23 cellular contexts compared by ENCODE assay signal in genomic region chr7:137266764-137267163, GRCh38.
A peak's percentile ranks its signal among the peaks of the same experiment; 100 is the strongest.
DNase-seq lines count a peak whose midpoint lies in the region; ATAC-seq, FAIRE-seq and TF ChIP-seq lines count a peak whose summit lies in the region.
"Had no signal": no experiment of that assay in that cellular context is flagged by ENCODE, and none has a peak within 500 bp of the region (broad histone marks: within the 10 kb centered on the region; RNA-seq: fewer than 3 reads in every experiment).

No MANE protein-coding gene starts in this region.

- CTCF ChIA-PET in HepG2 (lab: Yijun Ruan, JAX; ENCODE audit: low intra/inter-chr PET ratio, low total read pairs), result no interaction called here
- CTCF ChIA-PET in PC-3 (lab: Charles Lee), result no interaction called here

- H4K20me1 ChIP-seq in HepG2 (ENCODE audit: insufficient read depth, low read length) (no peaks in the 10 kb centered on the region), PC-3 (ENCODE audit: low read length) (no peaks in the 10 kb centered on the region)

- no peak overlapping the region for H3K9ac ChIP-seq in HepG2 (ENCODE audit: insufficient read depth, low read depth, low read length)
- H3K9ac ChIP-seq in PC-3 (ENCODE audit: low read length), result no peak overlapping the region
- H3K9ac ChIP-seq: GM23248, KMS-11 had no signal

- H3F3A ChIP-seq in PC-3 (ENCODE audit: low read length, unreplicated experiment), result no peaks in the 10 kb centered on the region

- BruUV-seq in HepG2 (replicated peaks; lab: Mats Ljungman, UMichigan) (no TSS peak), PC-3 (replicated peaks; lab: Mats Ljungman, UMichigan) (no TSS peak)

- H3K4me1 Mint-ChIP-seq in effector memory CD8-positive, alpha-beta T cell (ENCODE audit: low read depth in 2 of 2), result no peaks in the 10 kb centered on the region
- H3K4me1 Mint-ChIP-seq: CD8-positive, alpha-beta memory T cell had no signal

- H3K9me3 ChIP-seq in HepG2 (ENCODE audit: low read length) (no peaks in the 10 kb centered on the region), testis (no peaks in the 10 kb centered on the region), PC-3 (ENCODE audit: low read length) (no peaks in the 10 kb centered on the region)

- H3K4me2 ChIP-seq in HepG2 (ENCODE audit: low read depth, low read length) (no peak overlapping the region), PC-3 (ENCODE audit: low read length) (no peak overlapping the region)
- H3K4me2 ChIP-seq: KMS-11 had no signal

- no peaks in the 10 kb centered on the region for H3K36me3 Mint-ChIP-seq in effector memory CD8-positive, alpha-beta T cell (ENCODE audit: insufficient read depth)
- H3K36me3 Mint-ChIP-seq: CD8-positive, alpha-beta memory T cell had no signal

- no peak overlapping the region for H3K4me3 ChIP-seq in HepG2 (replicated peaks in 1 of 3; ENCODE audit: insufficient read depth in 1 of 3, low read depth in 2 of 3, low read length in 3 of 3)
- peak overlapping the region in 1 of 2 donors; percentile 15 for H3K4me3 ChIP-seq in testis
- H3K4me3 ChIP-seq in PC-3 (ENCODE audit: low read length), result no peak overlapping the region
- H3K4me3 ChIP-seq: GM23248 had no signal

- in situ Hi-C loops in HepG2 (cut with HindIII; ENCODE audit: extremely low pct_ligation_motif_present, low pct_unique_long_range_greater_than_20kb), result no loop called here

- DNase-seq in NCI-H2029 (lab: John Stamatoyannopoulos, UW) (peak; percentile 39), NCI-H2029 treated with DMSO at 0.1 percent for 48 hours (lab: John Stamatoyannopoulos, UW) (no peak), NCI-H748 treated with DMSO at 0.1 percent for 48 hours (lab: John Stamatoyannopoulos, UW) (peak; percentile 8), HepG2 (ENCODE audit: low spot score) (no peak), testis (peak; percentile 25), PC-3 (no peak)
- no peak for DNase-seq in effector memory CD8-positive, alpha-beta T cell
- no peak for DNase-seq in activated naive CD4-positive, alpha-beta T cell treated with Interleukin-2 at 50 U/mL for 16 hours
- DNase-seq: CD8-positive, alpha-beta memory T cell; EL; GF-D8; GM23248; HCEC 1CT; NCI-H1105; NCI-H146; NCI-H2081; NCI-H446 treated with DMSO at 0.1 percent for 48 hours; NCI-H526 treated with DMSO at 0.1 percent for 48 hours; SIG-M5 had no signal

- H3K9me3 Mint-ChIP-seq in effector memory CD8-positive, alpha-beta T cell, result peaks cover 11 to 14% of the 10 kb centered on the region in 2 donors

- no peaks in the 10 kb centered on the region for H3K9me2 ChIP-seq in PC-3 (replicated peaks; ENCODE audit: low read length)

- H3K4me3 Mint-ChIP-seq in effector memory CD8-positive, alpha-beta T cell, result no peak overlapping the region

- TF ChIP-seq RAD21 in HepG2 (CRISPR knock-in tag; IDR thresholded peaks at IDR 0.05), result no peak

- 4% methylated on average over 4 of the region's 4 CpGs for WGBS in HepG2 (ENCODE audit: low lambda C conversion rate)
- 61 to 68% methylated on average over 4 of the region's 4 CpGs for WGBS in testis, 2 donors

- ATAC-seq in HepG2 (no peak), PC-3 (no peak)
- ATAC-seq in effector memory CD8-positive, alpha-beta T cell (replicated peaks), result no peak
- ATAC-seq: SK-N-SH treated with all-trans-retinoic acid at 6 μM for 48 hours had no signal

- H3K27ac Mint-ChIP-seq in effector memory CD8-positive, alpha-beta T cell, result no peak overlapping the region
- H3K27ac Mint-ChIP-seq: CD8-positive, alpha-beta memory T cell had no signal

- H3K4me1 ChIP-seq in HepG2 (ENCODE audit: insufficient read depth, low read length), result no peaks in the 10 kb centered on the region
- no peaks in the 10 kb centered on the region for H3K4me1 ChIP-seq in testis
- no peaks in the 10 kb centered on the region for H3K4me1 ChIP-seq in PC-3 (ENCODE audit: insufficient read depth, low read length)

- H3K27me3 Mint-ChIP-seq in effector memory CD8-positive, alpha-beta T cell, result no peaks in the 10 kb centered on the region
- H3K27me3 Mint-ChIP-seq: CD8-positive, alpha-beta memory T cell had no signal

- POLR2A ChIA-PET in HepG2 (lab: Yijun Ruan, JAX), result no interaction called here
- POLR2A ChIA-PET in PC-3 (lab: Charles Lee; ENCODE audit: unreplicated experiment), result no interaction called here

- TF ChIP-seq CTCF in HepG2 (CRISPR knock-in tag; IDR thresholded peaks at IDR 0.05), result no peak
- TF ChIP-seq CTCF in testis (IDR thresholded peaks at IDR 0.05), result no peak
- TF ChIP-seq CTCF in PC-3 (conservative IDR thresholded peaks at IDR 0.05; ENCODE audit: low read depth, low read length), result no peak

- TF ChIP-seq POLR2A in HepG2 (IDR thresholded peaks at IDR 0.05; ENCODE audit: insufficient read depth in 1 of 2, low read depth in 2 of 2, low read length in 2 of 2) (no peak), testis (IDR thresholded peaks at IDR 0.05) (no peak)

- H3K27me3 ChIP-seq in HepG2 (ENCODE audit: control insufficient read depth in 1 of 2, insufficient read depth in 2 of 2, low read length in 2 of 2) (no peaks in the 10 kb centered on the region), testis (no peaks in the 10 kb centered on the region), PC-3 (ENCODE audit: low read length) (no peaks in the 10 kb centered on the region)

- H2AFZ ChIP-seq in HepG2 (ENCODE audit: low read length) (no peak overlapping the region), PC-3 (ENCODE audit: low read length) (no peak overlapping the region)
- H2AFZ ChIP-seq: GM23248 had no signal

- no peaks in the 10 kb centered on the region for H3K36me3 ChIP-seq in HepG2 (replicated peaks in 1 of 2; ENCODE audit: control insufficient read depth in 1 of 2, insufficient read depth in 2 of 2, low read length in 2 of 2)
- no peaks in the 10 kb centered on the region for H3K36me3 ChIP-seq in testis (ENCODE audit: low read depth, missing control alignments)
- no peaks in the 10 kb centered on the region for H3K36me3 ChIP-seq in PC-3 (ENCODE audit: low read depth, low read length)

- intact Hi-C loops in HepG2 (cut with micrococcal nuclease; ENCODE audit: unreplicated experiment) (no loop called here), testis (cut with DNase I; ENCODE audit: low total_unique reads) (no loop called here), PC-3 (cut with micrococcal nuclease) (no loop called here)

- TF ChIP-seq EP300 in HepG2 (IDR thresholded peaks at IDR 0.05; ENCODE audit: low read depth in 2 of 2, low read length in 2 of 2) (no peak), HepG2 (CRISPR knock-in tag; IDR thresholded peaks at IDR 0.05; ENCODE audit: borderline replicate concordance) (no peak)

- FAIRE-seq in HepG2 (lab: Jason Lieb, UNC), result no peak

- no peak overlapping the region for H3K27ac ChIP-seq in HepG2 (ENCODE audit: extremely low read length, insufficient read depth, low read length)
- peak overlapping the region; percentile 42 to 68 for H3K27ac ChIP-seq in testis
- no peak overlapping the region for H3K27ac ChIP-seq in PC-3 (ENCODE audit: low read length)
- H3K27ac ChIP-seq: 22Rv1, C4-2B, GM23248, KMS-11 had no signal

- H3K79me2 ChIP-seq in HepG2 (ENCODE audit: insufficient read depth, low read length) (no peaks in the 10 kb centered on the region), PC-3 (ENCODE audit: low read length) (no peaks in the 10 kb centered on the region)

TF ChIP-seq in HepG2, 621 proteins besides CTCF, POLR2A, EP300 and RAD21:
- TF ChIP-seq PLSCR1 (CRISPR knock-in tag; IDR thresholded peaks at IDR 0.05; ENCODE audit: borderline replicate concordance) (no peak), RARA (CRISPR knock-in tag; IDR thresholded peaks at IDR 0.05) (peak; percentile 46; the same call in 1 of the 2 replicates)

Comparison
In these comparisons a context has a peak if more than half of its experiments do, and no peak if none do; other contexts are left out.
1. DNase-seq: peak in NCI-H2029 (single experiment), NCI-H748 treated with DMSO at 0.1 percent for 48 hours (single experiment) and testis (single experiment); none in NCI-H2029 treated with DMSO at 0.1 percent for 48 hours (single experiment), HepG2 (single experiment), effector memory CD8-positive, alpha-beta T cell (0 of 3), activated naive CD4-positive, alpha-beta T cell treated with Interleukin-2 at 50 U/mL for 16 hours (single experiment) and PC-3 (single experiment).
2. H3K27ac ChIP-seq: peak in testis (2 of 2); none in HepG2 (single experiment) and PC-3 (single experiment).